ENCODE assay signal across 8 cellular contexts in genomic region chr9:35907732-35908483, GRCh38. TPM values are rescaled to one million over a fixed set of nuclear protein-coding genes. Genes with fewer than 3 reads are reported as not detected.
DNase-seq lines count a peak whose midpoint lies in the region; ATAC-seq and TF ChIP-seq lines count a peak whose summit lies in the region.

No MANE protein-coding gene starts in this region.

- peak overlapping the region; percentile 92 to 97 (median 94) for H3K27ac ChIP-seq in tibial nerve

- H3K4me1 ChIP-seq in NT2/D1 (ENCODE audit: insufficient read depth, insufficient read length) (peaks cover 44% of the 10 kb centered on the region), tibial nerve (peaks cover 0 to 94% (median 69%) of the 10 kb centered on the region in 4 donors)

- H3K9ac ChIP-seq in NT2/D1 (ENCODE audit: insufficient read length, low read depth), result peak overlapping the region; percentile 61

- peaks cover 1% of the 10 kb centered on the region for H3K36me3 Mint-ChIP-seq in activated CD4-positive, alpha-beta T cell treated with anti-CD3 and anti-CD28 coated beads, Interleukin-2, amount 10 ng/mL, durations not matched to agents 7 days and 5 days (ENCODE audit: low read depth)

- H3K4me3 ChIP-seq in NT2/D1 (ENCODE audit: insufficient read length, low read depth) (peak overlapping the region; percentile 6), lower leg skin (ENCODE audit: low read depth, poor library complexity, severe bottlenecking) (no peak overlapping the region), tibial nerve (peak overlapping the region; percentile 2 to 47 (median 12))

- H3K27me3 ChIP-seq in NT2/D1 (ENCODE audit: insufficient read depth, insufficient read length) (no peaks in the 10 kb centered on the region), tibial nerve (no peaks in the 10 kb centered on the region)

- CTCF ChIA-PET in activated CD4-positive, alpha-beta T cell treated with anti-CD3 and anti-CD28 coated beads, Interleukin-2, amount 10 ng/mL, durations not matched to agents 7 days and 5 days (lab: Charles Lee), result interaction anchor here (1.1 kb wide), 1 partner anchor 33 kb away, joined by 3 read pairs; no protein-coding TSS in a partner anchor

- TF ChIP-seq CTCF in lower leg skin (IDR thresholded peaks at IDR 0.05) (no peak), tibial nerve (IDR thresholded peaks at IDR 0.05) (no peak)

- TF ChIP-seq POLR2A in lower leg skin (IDR thresholded peaks at IDR 0.05), result no peak
- TF ChIP-seq POLR2A in tibial nerve (IDR thresholded peaks at IDR 0.05), result peak in 1 of 2 donors; percentile 16

- no peaks in the 10 kb centered on the region for H3K9me3 Mint-ChIP-seq in activated CD4-positive, alpha-beta T cell treated with anti-CD3 and anti-CD28 coated beads, Interleukin-2, amount 10 ng/mL, durations not matched to agents 7 days and 5 days

- H3K27me3 Mint-ChIP-seq in activated CD4-positive, alpha-beta T cell treated with anti-CD3 and anti-CD28 coated beads, Interleukin-2, amount 10 ng/mL, durations not matched to agents 7 days and 5 days, result no peaks in the 10 kb centered on the region

- H3K4me3 Mint-ChIP-seq in activated CD4-positive, alpha-beta T cell treated with anti-CD3 and anti-CD28 coated beads, Interleukin-2, amount 10 ng/mL, durations not matched to agents 7 days and 5 days, result no peak overlapping the region

- no peak for DNase-seq in activated CD4-positive, alpha-beta T cell treated with anti-CD3 and anti-CD28 coated beads, Interleukin-2, amount 10 ng/mL, durations not matched to agents 7 days and 5 days
- no peak for DNase-seq in activated CD4-positive, alpha-beta T cell treated with anti-CD3 and anti-CD28 coated beads for 1 hour
- DNase-seq in NT2/D1 (ENCODE audit: low read depth, low spot score) (peak; percentile 90), dermis microvascular lymphatic vessel endothelial cell (ENCODE audit: low read depth in 2 of 2) (peak; percentile 61 to 91), lower leg skin (ENCODE audit: low spot score in 2 of 2) (peak; percentile 67 to 93), tibial nerve (ENCODE audit: low spot score in 2 of 2) (peak; percentile 75 to 82), D341Med (ENCODE audit: low spot score) (no peak)

- H3K9me3 ChIP-seq in NT2/D1 (ENCODE audit: insufficient read depth, low read length) (no peaks in the 10 kb centered on the region), tibial nerve (no peaks in the 10 kb centered on the region)

- ATAC-seq in HG02798 (IDR thresholded peaks at IDR 0.05; ENCODE audit: poor library complexity, unreplicated experiment), result no peak

- peak; percentile 63 to 85 for TF ChIP-seq EP300 in tibial nerve (IDR thresholded peaks at IDR 0.05)

- whole genome bisulfite sequencing in lower leg skin, 2 donors, result 33 to 34% methylated on average over 13 of the region's 13 CpGs
- 13 to 24% methylated on average over 13 of the region's 13 CpGs for WGBS in tibial nerve, 2 donors

- peaks cover 54% of the 10 kb centered on the region for H3K4me1 Mint-ChIP-seq in activated CD4-positive, alpha-beta T cell treated with anti-CD3 and anti-CD28 coated beads, Interleukin-2, amount 10 ng/mL, durations not matched to agents 7 days and 5 days

- POLR2A ChIA-PET in activated CD4-positive, alpha-beta T cell treated with anti-CD3 and anti-CD28 coated beads, Interleukin-2, amount 10 ng/mL, durations not matched to agents 7 days and 5 days (lab: Charles Lee), result interaction anchor here (0.6 kb wide), 1 partner anchor 14 kb away, joined by 4 read pairs; no protein-coding TSS in a partner anchor

- intact Hi-C loops in lower leg skin (cut with DNase I; ENCODE audit: low total_unique reads), result no loop called here

- peak overlapping the region; percentile 76 for H3K27ac Mint-ChIP-seq in activated CD4-positive, alpha-beta T cell treated with anti-CD3 and anti-CD28 coated beads, Interleukin-2, amount 10 ng/mL, durations not matched to agents 7 days and 5 days

- H3K36me3 ChIP-seq in NT2/D1 (ENCODE audit: insufficient read depth, insufficient read length, low read length) (no peaks in the 10 kb centered on the region), tibial nerve (no peaks in the 10 kb centered on the region)

RNA-seq across cellular contexts. Expression of gene SPAAR, which starts 1.4 kb away (rescaled TPM):
- total RNA-seq in activated CD4-positive, alpha-beta T cell treated with anti-CD3 and anti-CD28 coated beads, Interleukin-2, amount 10 ng/mL, durations not matched to agents 7 days and 5 days, result not detected
- 0.76 and 2.8 TPM in 2 replicates for total RNA-seq in dermis microvascular lymphatic vessel endothelial cell
- total RNA-seq in lower leg skin, result 1 to 10 TPM in 2 of 4 donors, under 1 TPM in 2; 0.66 to 1.5 (median 0.95) TPM
- total RNA-seq in tibial nerve, result 10 to 100 TPM in 1 of 4 donors, 1 to 10 TPM in 3; 5.1 to 12.2 (median 7.7) TPM

RNA-seq across cellular contexts. Expression of gene HRCT1, which starts 1.9 kb away (rescaled TPM):
- total RNA-seq in activated CD4-positive, alpha-beta T cell treated with anti-CD3 and anti-CD28 coated beads, Interleukin-2, amount 10 ng/mL, durations not matched to agents 7 days and 5 days, result not detected
- 2.6 and 3.3 TPM in 2 replicates for total RNA-seq in dermis microvascular lymphatic vessel endothelial cell
- total RNA-seq in lower leg skin, result 1 to 10 TPM; 1.1 to 5.7 (median 3.9) TPM
- 10 to 100 TPM in 3 of 4 donors, 1 to 10 TPM in 1; 7.2 to 15.5 (median 12.0) TPM for total RNA-seq in tibial nerve

RNA-seq across cellular contexts. Expression of gene OR13J1, which starts 37.7 kb away (rescaled TPM):
- total RNA-seq in activated CD4-positive, alpha-beta T cell treated with anti-CD3 and anti-CD28 coated beads, Interleukin-2, amount 10 ng/mL, durations not matched to agents 7 days and 5 days, result not detected
- total RNA-seq in dermis microvascular lymphatic vessel endothelial cell, result not detected in 2 replicates
- not detected for total RNA-seq in lower leg skin
- not detected for total RNA-seq in tibial nerve

RNA-seq across cellular contexts. Expression of gene OR2S2, which starts 50.0 kb away (rescaled TPM):
- not detected for total RNA-seq in activated CD4-positive, alpha-beta T cell treated with anti-CD3 and anti-CD28 coated beads, Interleukin-2, amount 10 ng/mL, durations not matched to agents 7 days and 5 days
- total RNA-seq in dermis microvascular lymphatic vessel endothelial cell (not detected in 2 replicates), lower leg skin (not detected), tibial nerve (not detected)

Comparison
In these comparisons a context has a peak if more than half of its experiments do, and no peak if none do; other contexts are left out.
1. DNase-seq: peak in NT2/D1 (single experiment), dermis microvascular lymphatic vessel endothelial cell (2 of 2), lower leg skin (2 of 2) and tibial nerve (2 of 2); none in activated CD4-positive, alpha-beta T cell treated with anti-CD3 and anti-CD28 coated beads, Interleukin-2, amount 10 ng/mL, durations not matched to agents 7 days and 5 days (single experiment), activated CD4-positive, alpha-beta T cell treated with anti-CD3 and anti-CD28 coated beads for 1 hour (single experiment) and D341Med (single experiment).